Comparison of ENCODE assay signal across 16 cellular contexts in genomic region chr19:34363094-34363493, GRCh38. TPM values are rescaled to one million over a fixed set of nuclear protein-coding genes. Genes with fewer than 3 reads are reported as not detected.
DNase-seq lines count a peak whose midpoint lies in the region; ATAC-seq and TF ChIP-seq lines count a peak whose summit lies in the region.
"Had no signal": no experiment of that assay in that cellular context is flagged by ENCODE, and none has a peak within 500 bp of the region (broad histone marks: within the 10 kb centered on the region; RNA-seq: fewer than 3 reads in every experiment).

No MANE protein-coding gene starts in this region.

- H3K27ac Mint-ChIP-seq in CD8-positive, alpha-beta T cell: no peak overlapping the region

- no peak for TF ChIP-seq CTCF in CD8-positive, alpha-beta T cell (IDR thresholded peaks at IDR 0.05)

- H3K27ac ChIP-seq in CD8-positive, alpha-beta T cell (ENCODE audit: low read depth, low read length): no peak overlapping the region
- H3K27ac ChIP-seq: 22Rv1, testis had no signal

- peaks cover 50% of the 10 kb centered on the region for H3K4me1 Mint-ChIP-seq in CD8-positive, alpha-beta T cell (ENCODE audit: low read depth)

- no peaks in the 10 kb centered on the region for H3K36me3 ChIP-seq in CD8-positive, alpha-beta T cell (ENCODE audit: insufficient read depth, low read length)

- H3K4me1 ChIP-seq in CD8-positive, alpha-beta T cell (ENCODE audit: insufficient read depth, low read length): peaks cover 35% of the 10 kb centered on the region

- no peaks in the 10 kb centered on the region for H3K9me3 ChIP-seq in CD8-positive, alpha-beta T cell (ENCODE audit: low read length)
- H3K9me3 ChIP-seq: testis had no signal

- H3K27me3 Mint-ChIP-seq in CD8-positive, alpha-beta T cell (ENCODE audit: low read depth): no peaks in the 10 kb centered on the region

- in situ Hi-C loops in SK-MEL-5 (cut with HindIII; ENCODE audit: low pct_unique_long_range_greater_than_20kb, low sequenced_read_pairs): no loop called here

- DNase-seq in NCI-H1436 treated with DMSO at 0.1 percent for 48 hours (lab: John Stamatoyannopoulos, UW) (peak; percentile 41), NCI-H1436 (lab: John Stamatoyannopoulos, UW) (no peak), SK-MEL-5 (ENCODE audit: low read depth, low spot score) (peak; percentile 32), iPS-NIHi7 (ENCODE audit: extremely low spot score) (peak; percentile 62), occipital lobe (lab: John Stamatoyannopoulos, UW) (no peak), amniotic stem cell (lab: John Stamatoyannopoulos, UW) (no peak)
- DNase-seq in CD8-positive, alpha-beta T cell: no peak
- DNase-seq: activated CD4-positive, alpha-beta T cell treated with anti-CD3 and anti-CD28 coated beads for 1 hour; activated gamma-delta T cell treated with Interleukin-2 at 50 U/mL for 16 hours; GDM1; left colon; NCI-H1694; NCI-H526; testis had no signal

- H3K4me3 Mint-ChIP-seq in CD8-positive, alpha-beta T cell: peak overlapping the region; percentile 18

- CTCF ChIA-PET in CD8-positive, alpha-beta T cell (lab: Charles Lee): interaction anchor here (1.8 kb wide), 1 partner anchor 17 kb away, joined by 9 read pairs; no protein-coding TSS in a partner anchor

- no peak for ATAC-seq in CD8-positive, alpha-beta T cell
- no peak for ATAC-seq in GM21367 (IDR thresholded peaks at IDR 0.05; ENCODE audit: unreplicated experiment)
- ATAC-seq: left colon had no signal

- peaks cover 18% of the 10 kb centered on the region for H3K36me3 Mint-ChIP-seq in CD8-positive, alpha-beta T cell

- POLR2A ChIA-PET in CD8-positive, alpha-beta T cell (lab: Charles Lee): no interaction called here

- H3K9me3 Mint-ChIP-seq in CD8-positive, alpha-beta T cell: no peaks in the 10 kb centered on the region

- H3K27me3 ChIP-seq in CD8-positive, alpha-beta T cell (ENCODE audit: insufficient read depth, low read length): no peaks in the 10 kb centered on the region
- H3K27me3 ChIP-seq: testis had no signal

- H3K4me3 ChIP-seq in CD8-positive, alpha-beta T cell (ENCODE audit: low read depth, low read length): no peak overlapping the region
- H3K4me3 ChIP-seq: testis had no signal

- intact Hi-C loops in CD8-positive, alpha-beta T cell (cut with DNase I, micrococcal nuclease): no loop called here

RNA-seq across cellular contexts. Expression of gene GPI, which starts 1.9 kb away (rescaled TPM):
- 10 to 100 TPM; 84.8 to 87.0 TPM for total RNA-seq in CD8-positive, alpha-beta T cell
- 177 and 191 TPM in 2 replicates for total RNA-seq in SK-MEL-5 (2014; rRNA removed; shearing (Covaris generic))
- 291 and 342 TPM in 2 replicates for polyA plus RNA-seq in SK-MEL-5 (2015; cell fraction: cytosol; rRNA removed)
- polyA plus RNA-seq in SK-MEL-5 (2015; cell fraction: nucleus; rRNA removed): 274 and 312 TPM in 2 replicates
- 103 TPM for total RNA-seq in occipital lobe

RNA-seq across cellular contexts. Expression of gene PDCD2L, which starts 41.1 kb away (rescaled TPM):
- total RNA-seq in CD8-positive, alpha-beta T cell: 1 to 10 TPM; 6.1 to 6.5 TPM
- total RNA-seq in SK-MEL-5 (2014; rRNA removed; shearing (Covaris generic)): 17.5 and 18.6 TPM in 2 replicates
- 25.1 and 28.6 TPM in 2 replicates for polyA plus RNA-seq in SK-MEL-5 (2015; cell fraction: cytosol; rRNA removed)
- polyA plus RNA-seq in SK-MEL-5 (2015; cell fraction: nucleus; rRNA removed): 3.8 and 4.0 TPM in 2 replicates
- 21.7 TPM for total RNA-seq in occipital lobe

Comparison
In these comparisons a context has a peak if more than half of its experiments do, and no peak if none do; other contexts are left out.
1. DNase-seq: peak in NCI-H1436 treated with DMSO at 0.1 percent for 48 hours (single experiment), SK-MEL-5 (single experiment) and iPS-NIHi7 (single experiment); none in NCI-H1436 (single experiment), CD8-positive, alpha-beta T cell (0 of 7), occipital lobe (single experiment) and amniotic stem cell (single experiment).